Comparison of ENCODE assay signal across 19 cellular contexts in genomic region chr6:77492529-77492928, GRCh38. TPM values are rescaled to one million over a fixed set of nuclear protein-coding genes. Genes with fewer than 3 reads are reported as not detected.
DNase-seq lines count a peak whose midpoint lies in the region; ATAC-seq, FAIRE-seq and TF ChIP-seq lines count a peak whose summit lies in the region.
"Had no signal": no experiment of that assay in that cellular context is flagged by ENCODE, and none has a peak within 500 bp of the region (broad histone marks: within the 10 kb centered on the region; RNA-seq: fewer than 3 reads in every experiment).

No MANE protein-coding gene starts in this region.

- intact Hi-C loops in HepG2 (cut with micrococcal nuclease; ENCODE audit: unreplicated experiment), result no loop called here
- intact Hi-C loops in right lobe of liver (cut with DNase I), result no loop called here
- intact Hi-C loops in colonic mucosa (cut with DNase I), result no loop called here
- intact Hi-C loops in mucosa of descending colon (cut with DNase I, micrococcal nuclease), result no loop called here

- no TSS peak for BruUV-seq in HepG2 (replicated peaks; lab: Mats Ljungman, UMichigan)

- CTCF ChIA-PET in HepG2 (lab: Yijun Ruan, JAX; ENCODE audit: low intra/inter-chr PET ratio, low total read pairs), result no interaction called here

- TF ChIP-seq POLR2A in HepG2 (IDR thresholded peaks at IDR 0.05; ENCODE audit: insufficient read depth in 1 of 2, low read depth in 2 of 2, low read length in 2 of 2) (no peak), right lobe of liver (IDR thresholded peaks at IDR 0.05) (no peak)

- H3K4me1 ChIP-seq in HepG2 (ENCODE audit: insufficient read depth, low read length) (peaks cover 13% of the 10 kb centered on the region), right lobe of liver (no peaks in the 10 kb centered on the region), colonic mucosa (no peaks in the 10 kb centered on the region), mucosa of descending colon (ENCODE audit: low read depth) (no peaks in the 10 kb centered on the region)
- H3K4me1 ChIP-seq: BLaER1 treated with 17β-estradiol and CSF1 and Interleukin-3, amounts not matched to agents 10 nM and 100 nM; HAP-1 had no signal

- TF ChIP-seq EP300 in HepG2 (IDR thresholded peaks at IDR 0.05; ENCODE audit: low read depth in 2 of 2, low read length in 2 of 2) (0 out of 4 replicates have a peak, but pooled peaks of 1 of the 2 experiments have one; percentile 21), HepG2 (CRISPR knock-in tag; IDR thresholded peaks at IDR 0.05; ENCODE audit: borderline replicate concordance) (no peak)

- TF ChIP-seq RAD21 in HepG2 (CRISPR knock-in tag; IDR thresholded peaks at IDR 0.05), result no peak

- H3K4me3 ChIP-seq in HepG2 (replicated peaks in 1 of 3; ENCODE audit: insufficient read depth in 1 of 3, low read depth in 2 of 3, low read length in 3 of 3) (no peak overlapping the region), right lobe of liver (no peak overlapping the region), colonic mucosa (no peak overlapping the region), mucosa of descending colon (no peak overlapping the region)
- H3K4me3 ChIP-seq: BLaER1 treated with 17β-estradiol and CSF1 and Interleukin-3, amounts not matched to agents 10 nM and 100 nM; HAP-1 had no signal

- H3K27ac ChIP-seq in HepG2 (ENCODE audit: extremely low read length, insufficient read depth, low read length) (no peak overlapping the region), right lobe of liver (no peak overlapping the region), colonic mucosa (peak overlapping the region; percentile 14)
- H3K27ac ChIP-seq: BLaER1 treated with 17β-estradiol and CSF1 and Interleukin-3, amounts not matched to agents 10 nM and 100 nM had no signal

- no peaks in the 10 kb centered on the region for H3K79me2 ChIP-seq in HepG2 (ENCODE audit: insufficient read depth, low read length)

- DNase-seq in HepG2 (ENCODE audit: low spot score) (peak; percentile 39), right lobe of liver (no peak), colonic mucosa (peak; percentile 32), mucosa of descending colon (peak in 1 of 3 donors; percentile 43), HPDE6-E6E7 (ENCODE audit: extremely low spot score) (no peak)
- DNase-seq: 8988T; ACHN; CD4-positive, CD25-positive, alpha-beta regulatory T cell; DMS 273 treated with DMSO at 0.1 percent for 48 hours; DMS79 treated with DMSO at 0.1 percent for 48 hours; EL had no signal

- POLR2A ChIA-PET in HepG2 (lab: Yijun Ruan, JAX), result no interaction called here

- H3K4me2 ChIP-seq in HepG2 (ENCODE audit: low read depth, low read length), result no peak overlapping the region
- H3K4me2 ChIP-seq: BLaER1 treated with 17β-estradiol and CSF1 and Interleukin-3, amounts not matched to agents 10 nM and 100 nM had no signal

- no peak overlapping the region for H3K9ac ChIP-seq in HepG2 (ENCODE audit: insufficient read depth, low read depth, low read length)
- no peak overlapping the region for H3K9ac ChIP-seq in colonic mucosa (ENCODE audit: low read depth in 2 of 2, low read length in 2 of 2)
- H3K9ac ChIP-seq: BLaER1 treated with 17β-estradiol and CSF1 and Interleukin-3, amounts not matched to agents 10 nM and 100 nM had no signal

- H2AFZ ChIP-seq in HepG2 (ENCODE audit: low read length), result no peak overlapping the region

- FAIRE-seq in HepG2 (lab: Jason Lieb, UNC), result no peak
- FAIRE-seq: G401.6, GM12891, H1 had no signal

- H3K36me3 ChIP-seq in HepG2 (replicated peaks in 1 of 2; ENCODE audit: control insufficient read depth in 1 of 2, insufficient read depth in 2 of 2, low read length in 2 of 2) (no peaks in the 10 kb centered on the region), right lobe of liver (no peaks in the 10 kb centered on the region), colonic mucosa (no peaks in the 10 kb centered on the region), mucosa of descending colon (ENCODE audit: low read depth) (no peaks in the 10 kb centered on the region)
- H3K36me3 ChIP-seq: BLaER1 treated with 17β-estradiol and CSF1 and Interleukin-3, amounts not matched to agents 10 nM and 100 nM; HAP-1 had no signal

- TF ChIP-seq CTCF in HepG2 (CRISPR knock-in tag; IDR thresholded peaks at IDR 0.05) (no peak), right lobe of liver (IDR thresholded peaks at IDR 0.05) (no peak), colonic mucosa (IDR thresholded peaks at IDR 0.05) (no peak), mucosa of descending colon (IDR thresholded peaks at IDR 0.05) (no peak)

- in situ Hi-C loops in HepG2 (cut with HindIII; ENCODE audit: extremely low pct_ligation_motif_present, low pct_unique_long_range_greater_than_20kb), result no loop called here

- 0% methylated on average over 2 of the region's 2 CpGs for WGBS in HepG2 (ENCODE audit: low lambda C conversion rate)
- 52% methylated on average over 2 of the region's 2 CpGs for WGBS in right lobe of liver (ENCODE audit: insufficient coverage, low coverage, low lambda C conversion rate, missing lambda C conversion rate)

- H4K20me1 ChIP-seq in HepG2 (ENCODE audit: insufficient read depth, low read length), result no peaks in the 10 kb centered on the region
- H4K20me1 ChIP-seq: BLaER1 treated with 17β-estradiol and CSF1 and Interleukin-3, amounts not matched to agents 10 nM and 100 nM had no signal

- H3K9me3 ChIP-seq in HepG2 (ENCODE audit: low read length), result no peaks in the 10 kb centered on the region
- no peaks in the 10 kb centered on the region for H3K9me3 ChIP-seq in right lobe of liver
- H3K9me3 ChIP-seq in colonic mucosa, result no peaks in the 10 kb centered on the region
- no peaks in the 10 kb centered on the region for H3K9me3 ChIP-seq in mucosa of descending colon
- H3K9me3 ChIP-seq: BLaER1 treated with 17β-estradiol and CSF1 and Interleukin-3, amounts not matched to agents 10 nM and 100 nM; HAP-1 had no signal

- peak; percentile 67 for ATAC-seq in HepG2
- ATAC-seq in right lobe of liver, result no peak
- peak; percentile 92 for ATAC-seq in mucosa of descending colon
- ATAC-seq in GM21723 (IDR thresholded peaks at IDR 0.05; ENCODE audit: unreplicated experiment), result no peak
- ATAC-seq in GM21526 (IDR thresholded peaks at IDR 0.05; ENCODE audit: low FRiP score, unreplicated experiment), result no peak

- H3K27me3 ChIP-seq in HepG2 (ENCODE audit: control insufficient read depth in 1 of 2, insufficient read depth in 2 of 2, low read length in 2 of 2) (no peaks in the 10 kb centered on the region; a peak in 1 of 5 replicates), right lobe of liver (no peaks in the 10 kb centered on the region), colonic mucosa (no peaks in the 10 kb centered on the region)
- H3K27me3 ChIP-seq: BLaER1 treated with 17β-estradiol and CSF1 and Interleukin-3, amounts not matched to agents 10 nM and 100 nM had no signal

TF ChIP-seq in HepG2, 621 proteins besides CTCF, POLR2A, EP300 and RAD21 (continues in another document):
- TF ChIP-seq MIER2 (CRISPR knock-in tag; IDR thresholded peaks at IDR 0.05) (no peak), SOX6 (IDR thresholded peaks at IDR 0.05) (no peak), SOX6 (CRISPR knock-in tag; IDR thresholded peaks at IDR 0.05) (0 out of 2 replicates have a peak, but pooled peaks have one; percentile 12)

RNA-seq across cellular contexts. Expression of gene HTR1B, which starts 29.2 kb away (rescaled TPM):
- total RNA-seq in HepG2 (2016; rRNA removed; fragmentation: Illumina TruSeq; extraction: Trizol) (not detected in 2 replicates), right lobe of liver (not detected), colonic mucosa (under 1 TPM; 0.19 to 0.32 TPM), mucosa of descending colon (under 1 TPM in 2 of 3 donors, not detected in 1; 0.13 to 0.19 TPM)
- not detected in 2 replicates for total RNA-seq in HepG2 (2016; cell fraction: cytosol; rRNA removed; fragmentation: Illumina TruSeq; extraction: Trizol; ENCODE audit: low read depth)
- total RNA-seq in HepG2 (2016; cell fraction: insoluble cytoplasmic fraction; rRNA removed; fragmentation: Illumina TruSeq; extraction: Trizol), result not detected in 2 replicates
- not detected in 2 replicates for total RNA-seq in HepG2 (2016; cell fraction: membrane; rRNA removed; fragmentation: Illumina TruSeq; extraction: Trizol)
- not detected in 2 replicates for total RNA-seq in HepG2 (2016; cell fraction: nucleus; rRNA removed; fragmentation: Illumina TruSeq; extraction: Trizol)
- polyA plus RNA-seq in HepG2 (2011; rRNA removed), result not detected in 2 replicates
- not detected in 2 replicates for polyA plus RNA-seq in HepG2 (2011; cell fraction: cytosol; rRNA removed)
- polyA plus RNA-seq in HepG2 (2011; cell fraction: nucleus; rRNA removed), result not detected in 2 replicates
- not detected in 2 replicates for polyA plus RNA-seq in HepG2 (2012)
- polyA plus RNA-seq in HepG2 (2016; cell fraction: cytosol; fragmentation: Illumina TruSeq; extraction: Trizol; ENCODE audit: low read depth), result not detected in 2 replicates
- not detected in 2 replicates for polyA plus RNA-seq in HepG2 (2016; cell fraction: insoluble cytoplasmic fraction; fragmentation: Illumina TruSeq; extraction: Trizol; ENCODE audit: low read depth)
- polyA plus RNA-seq in HepG2 (2016; cell fraction: membrane; fragmentation: Illumina TruSeq; extraction: Trizol; ENCODE audit: low read depth), result not detected in 2 replicates
- not detected in 2 replicates for polyA plus RNA-seq in HepG2 (2016; cell fraction: nucleus; fragmentation: Illumina TruSeq; extraction: Trizol; ENCODE audit: insufficient read depth, low read depth)
- polyA minus RNA-seq in HepG2 (2011; rRNA and poly(A)+ RNA removed; ENCODE audit: low replicate concordance), result 0.19 TPM in 1 of 2 replicates, not detected in the other
- not detected in 2 replicates for polyA minus RNA-seq in HepG2 (2011; cell fraction: cytosol; rRNA and poly(A)+ RNA removed)
- polyA minus RNA-seq in HepG2 (2011; cell fraction: nucleus; rRNA and poly(A)+ RNA removed), result not detected in 2 replicates
- total RNA-seq: CD4-positive, CD25-positive, alpha-beta regulatory T cell had no signal
- polyA plus RNA-seq: CD4-positive, CD25-positive, alpha-beta regulatory T cell; IgD-negative memory B cell had no signal

Comparison
In these comparisons a context has a peak if more than half of its experiments do, and no peak if none do; other contexts are left out.
1. ATAC-seq: peak in HepG2 (single experiment) and mucosa of descending colon (single experiment); none in right lobe of liver (0 of 4), GM21723 (single experiment) and GM21526 (single experiment).
2. DNase-seq: peak in HepG2 (single experiment) and colonic mucosa (single experiment); none in right lobe of liver (0 of 3) and HPDE6-E6E7 (single experiment).